Comparison of ENCODE assay signal across 34 cellular contexts in genomic region chr2:16207611-16208010, GRCh38.
"Had no signal": no experiment of that assay in that cellular context is flagged by ENCODE, and none has a peak within 500 bp of the region (broad histone marks: within the 10 kb centered on the region; RNA-seq: fewer than 3 reads in every experiment).

No MANE protein-coding gene starts in this region.

- H3K9me3 ChIP-seq: MG63 had no signal

- H3K4me3 ChIP-seq: MG63 had no signal

- DNase-seq: Karpas-422, Kasumi-1, MG63, MM.1S, MV-4-11, NCI-H1048, NCI-H1092, NCI-H1092 treated with DMSO at 0.1 percent for 48 hours, NCI-H1105, NCI-H1105 treated with DMSO at 0.1 percent for 48 hours, NCI-H1417, NCI-H1417 treated with DMSO at 0.1 percent for 48 hours, NCI-H1436, NCI-H1436 treated with DMSO at 0.1 percent for 48 hours, NCI-H146, NCI-H1694, NCI-H1694 treated with DMSO at 0.1 percent for 48 hours, NCI-H187, NCI-H187 treated with DMSO at 0.1 percent for 48 hours, NCI-H1930, NCI-H2029, NCI-H2081, NCI-H2081 treated with DMSO at 0.1 percent for 48 hours, NCI-H2107, NCI-H2171, NCI-H2171 treated with DMSO at 0.1 percent for 48 hours, NCI-H2227 treated with DMSO at 0.1 percent for 48 hours, NCI-H226, NCI-H345, NCI-H446, NCI-H446 treated with DMSO at 0.1 percent for 48 hours, NCI-H510A, NCI-H510A treated with DMSO at 0.1 percent for 48 hours, NCI-H524 had no signal

- H3K27me3 ChIP-seq: MG63 had no signal

- H3K36me3 ChIP-seq: MG63 had no signal
